Comparison of ENCODE assay signal across 17 cellular contexts in the genomic region with DNA sequence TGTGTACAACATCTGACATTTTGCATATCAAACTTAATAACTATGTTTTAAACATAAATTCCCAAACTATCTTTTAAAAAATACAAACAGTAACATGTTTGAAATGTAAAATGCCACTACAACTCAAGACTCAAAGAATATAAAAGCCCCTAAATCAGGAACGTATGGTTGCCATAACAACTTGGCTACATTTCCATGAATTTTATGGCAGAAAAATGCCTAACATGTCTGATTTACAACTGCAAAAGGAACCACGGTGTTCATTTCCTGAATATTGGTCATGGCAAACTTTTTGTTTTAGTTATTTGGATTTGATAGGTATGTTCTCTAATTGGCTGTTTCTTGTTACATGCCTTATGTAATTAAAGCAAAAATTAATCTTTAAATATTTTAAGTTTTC. TPM values are rescaled to one million over a fixed set of nuclear protein-coding genes. Genes with fewer than 3 reads are reported as not detected.
DNase-seq lines count a peak whose midpoint lies in the region; ATAC-seq and TF ChIP-seq lines count a peak whose summit lies in the region.
"Had no signal": no experiment of that assay in that cellular context is flagged by ENCODE, and none has a peak within 500 bp of the region (broad histone marks: within the 10 kb centered on the region; RNA-seq: fewer than 3 reads in every experiment).

No MANE protein-coding gene starts in this region.

- H3K27ac ChIP-seq in A673 (ENCODE audit: low read depth, low read length, poor library complexity, severe bottlenecking) (no peak overlapping the region), hepatocyte (peak overlapping the region; percentile 76), OCI-LY7 (ENCODE audit: low read depth, low read length, poor library complexity, severe bottlenecking) (no peak overlapping the region)
- H3K27ac ChIP-seq: Peyer's patch had no signal

- peak; percentile 39 for DNase-seq in A673 (ENCODE audit: low spot score)
- DNase-seq in HT-29 (ENCODE audit: low spot score) = peak; percentile 13
- no peak for DNase-seq in hepatocyte (ENCODE audit: low spot score)
- no peak for DNase-seq in retinal pigment epithelial cell (ENCODE audit: low read depth)
- no peak for DNase-seq in OCI-LY7 (ENCODE audit: low spot score)
- DNase-seq in NK-92 (lab: John Stamatoyannopoulos, UW; ENCODE audit: unreplicated experiment) = no peak
- no peak for DNase-seq in effector memory CD8-positive, alpha-beta T cell
- DNase-seq: COR-L47, DMS53, NCI-H1092, NCI-H2107, NCI-H345, Peyer's patch, SHP77 had no signal

- intact Hi-C loops in A673 (cut with micrococcal nuclease; ENCODE audit: unreplicated experiment) = no loop called here
- intact Hi-C loops in OCI-LY7 (cut with micrococcal nuclease; ENCODE audit: unreplicated experiment) = no loop called here

- H3K79me2 ChIP-seq in hepatocyte = peaks cover 13% of the 10 kb centered on the region
- no peaks in the 10 kb centered on the region for H3K79me2 ChIP-seq in OCI-LY7 (ENCODE audit: insufficient read depth, low read depth, low read length)

- 36% methylated on average over 2 of the region's 2 CpGs for WGBS in hepatocyte (ENCODE audit: low lambda C conversion rate, missing lambda C conversion rate)

- TF ChIP-seq CTCF in A673 (conservative IDR thresholded peaks at IDR 0.05; ENCODE audit: low read depth, low read length) (no peak), hepatocyte (IDR thresholded peaks at IDR 0.05; ENCODE audit: poor library complexity) (no peak), retinal pigment epithelial cell (conservative IDR thresholded peaks at IDR 0.05; ENCODE audit: low read depth, low read length) (no peak), OCI-LY7 (conservative IDR thresholded peaks at IDR 0.05; ENCODE audit: low read length) (no peak)

- H3K4me1 ChIP-seq in A673 (ENCODE audit: insufficient read depth, low read length, poor library complexity, severe bottlenecking) = peaks cover 43% of the 10 kb centered on the region
- peaks cover 10% of the 10 kb centered on the region for H3K4me1 ChIP-seq in hepatocyte (ENCODE audit: insufficient read depth)
- no peaks in the 10 kb centered on the region for H3K4me1 ChIP-seq in OCI-LY7 (ENCODE audit: insufficient read depth, low read length, poor library complexity, severe bottlenecking)
- H3K4me1 ChIP-seq: Peyer's patch had no signal

- H3K4me2 ChIP-seq in hepatocyte = peak overlapping the region; percentile 67
- H3K4me2 ChIP-seq in OCI-LY7 (ENCODE audit: low read length) = no peak overlapping the region

- H3K36me3 ChIP-seq in A673 (ENCODE audit: insufficient read depth, low read length, poor library complexity, severe bottlenecking) = no peaks in the 10 kb centered on the region
- no peaks in the 10 kb centered on the region for H3K36me3 ChIP-seq in hepatocyte (replicated peaks; ENCODE audit: insufficient read depth, low read depth)
- no peaks in the 10 kb centered on the region for H3K36me3 ChIP-seq in OCI-LY7 (ENCODE audit: insufficient read depth, low read length)
- H3K36me3 ChIP-seq: HAP-1, Peyer's patch had no signal

- peaks cover 0 to 20% of the 10 kb centered on the region in 2 donors for H3K27me3 Mint-ChIP-seq in effector memory CD8-positive, alpha-beta T cell

- H3K27me3 ChIP-seq in A673 (replicated peaks; ENCODE audit: insufficient read depth, low read depth, low read length, poor library complexity) (no peaks in the 10 kb centered on the region), hepatocyte (no peaks in the 10 kb centered on the region)
- H3K27me3 ChIP-seq: Peyer's patch had no signal

- CTCF ChIA-PET in A673 (lab: Charles Lee) (no interaction called here), OCI-LY7 (lab: Charles Lee; ENCODE audit: unreplicated experiment) (no interaction called here)

- H4K20me1 ChIP-seq in hepatocyte (ENCODE audit: insufficient read depth, poor library complexity, severe bottlenecking) (no peaks in the 10 kb centered on the region), OCI-LY7 (ENCODE audit: insufficient read depth, low read length) (0 out of 2 replicates have a peak, but pooled peaks cover 4% of the 10 kb centered on the region)

- H3K27ac Mint-ChIP-seq in effector memory CD8-positive, alpha-beta T cell = no peak overlapping the region
- H3K27ac Mint-ChIP-seq: CD14-positive monocyte had no signal

- H2AFZ ChIP-seq in hepatocyte (no peak overlapping the region), OCI-LY7 (ENCODE audit: low read length) (no peak overlapping the region)

- H3K9me3 ChIP-seq in A673 (ENCODE audit: low read depth, low read length, poor library complexity, severe bottlenecking) (no peaks in the 10 kb centered on the region), hepatocyte (ENCODE audit: low read depth) (no peaks in the 10 kb centered on the region), OCI-LY7 (ENCODE audit: low read length) (no peaks in the 10 kb centered on the region)
- H3K9me3 ChIP-seq: HAP-1, Peyer's patch had no signal

- BruUV-seq in A673 (replicated peaks; lab: Mats Ljungman, UMichigan) = no TSS peak
- BruUV-seq in OCI-LY7 (replicated peaks; lab: Mats Ljungman, UMichigan) = no TSS peak

- no peaks in the 10 kb centered on the region for H3K36me3 Mint-ChIP-seq in effector memory CD8-positive, alpha-beta T cell (ENCODE audit: insufficient read depth)
- H3K36me3 Mint-ChIP-seq: CD14-positive monocyte had no signal

- H3K4me3 Mint-ChIP-seq in effector memory CD8-positive, alpha-beta T cell = no peak overlapping the region
- H3K4me3 Mint-ChIP-seq: CD14-positive monocyte had no signal

- no peaks in the 10 kb centered on the region for H3K9me2 ChIP-seq in hepatocyte (replicated peaks; ENCODE audit: insufficient read depth)
- H3K9me2 ChIP-seq in OCI-LY7 (ENCODE audit: insufficient read depth, low read length) = no peaks in the 10 kb centered on the region

- POLR2A ChIA-PET in A673 (lab: Charles Lee; ENCODE audit: low non-redundant PET) = no interaction called here
- POLR2A ChIA-PET in OCI-LY7 (lab: Charles Lee) = interaction anchor here (1.0 kb wide), 1 partner anchor 25 kb away, joined by 3 read pairs; no protein-coding TSS in a partner anchor

- ATAC-seq in HG02623 (IDR thresholded peaks at IDR 0.05; ENCODE audit: unreplicated experiment) = no peak
- no peak for ATAC-seq in effector memory CD8-positive, alpha-beta T cell (replicated peaks)

- no peaks in the 10 kb centered on the region for H3K9me3 Mint-ChIP-seq in effector memory CD8-positive, alpha-beta T cell
- H3K9me3 Mint-ChIP-seq: CD14-positive monocyte had no signal

- H3K4me3 ChIP-seq in A673 (ENCODE audit: low read depth, low read length, poor library complexity, severe bottlenecking) (peak overlapping the region; percentile 2), hepatocyte (peak overlapping the region; percentile 14), retinal pigment epithelial cell (ENCODE audit: low read length) (peak overlapping the region; percentile 47), OCI-LY7 (ENCODE audit: low read depth, low read length, poor library complexity, severe bottlenecking) (no peak overlapping the region)
- H3K4me3 ChIP-seq: HAP-1 had no signal

- H3K4me1 Mint-ChIP-seq in effector memory CD8-positive, alpha-beta T cell (ENCODE audit: low read depth in 2 of 2) = no peaks in the 10 kb centered on the region
- H3K4me1 Mint-ChIP-seq: CD14-positive monocyte had no signal

RNA-seq across cellular contexts. Expression of a gene that starts 2.0 kb away (rescaled TPM):
- total RNA-seq in A673 (2021) (not detected in 2 replicates), hepatocyte (65.8 and 71.5 TPM in 2 replicates), OCI-LY7 (2022) (not detected in 2 replicates)
- total RNA-seq in HT-29 (2014; rRNA removed; shearing (Covaris generic)) = 21.1 and 22.2 TPM in 2 replicates
- polyA plus RNA-seq in hepatocyte = 30.9 and 38.5 TPM in 2 replicates
- not detected in 2 replicates for total RNA-seq in OCI-LY7 (2014; rRNA removed; shearing (Covaris generic))
- polyA plus RNA-seq: CD14-positive monocyte had no signal

RNA-seq across cellular contexts. Expression of a gene that starts 42.2 kb away (rescaled TPM):
- total RNA-seq in A673 (2021) = 0.15 and 0.21 TPM in 2 replicates
- total RNA-seq in HT-29 (2014; rRNA removed; shearing (Covaris generic)) = 1.4 and 2.5 TPM in 2 replicates
- total RNA-seq in hepatocyte = 3.4 and 4.4 TPM in 2 replicates
- polyA plus RNA-seq in hepatocyte = 2.5 and 3.3 TPM in 2 replicates
- total RNA-seq in OCI-LY7 (2014; rRNA removed; shearing (Covaris generic)) = not detected in 2 replicates
- total RNA-seq in OCI-LY7 (2022) = not detected in 2 replicates

Comparison
In these comparisons a context has a peak if more than half of its experiments do, and no peak if none do; other contexts are left out.
1. DNase-seq: peak in A673 (single experiment) and HT-29 (single experiment); none in hepatocyte (single experiment), retinal pigment epithelial cell (single experiment), OCI-LY7 (single experiment), NK-92 (single experiment) and effector memory CD8-positive, alpha-beta T cell (0 of 3).
2. RNA of a gene that starts 2.0 kb away (total RNA-seq): 65.8 to 71.5 TPM in hepatocyte and 21.1 to 22.2 TPM in HT-29; not detected in A673 and not detected in OCI-LY7; every median in the first group is over 10 times any median in the second.